Comparison of ENCODE assay signal across 6 cellular contexts in genomic region chr2:27407798-27408491, GRCh38. TPM values are rescaled to one million over a fixed set of nuclear protein-coding genes. Genes with fewer than 3 reads are reported as not detected.
DNase-seq lines count a peak whose midpoint lies in the region; ATAC-seq, FAIRE-seq and TF ChIP-seq lines count a peak whose summit lies in the region.

No MANE protein-coding gene starts in this region.

- peak overlapping the region; percentile 93 for H3K4me2 ChIP-seq in GM12878 (ENCODE audit: control insufficient read depth, insufficient read depth)

- CTCF ChIA-PET in GM12878 (lab: Yijun Ruan, JAX) = interaction anchor here (1.3 to 4.6 kb wide), 3 partner anchors 22 to 105 kb away, joined by 3 to 52 read pairs (median 10); partner anchors contain the start of gene NRBP1

- H3K79me2 ChIP-seq in GM12878 (ENCODE audit: control insufficient read depth, insufficient read depth, low read length) = peaks cover 60% of the 10 kb centered on the region

- peak; percentile 32 for TF ChIP-seq RAD21 in GM12878 (IDR thresholded peaks at IDR 0.05; ENCODE audit: insufficient read depth, low read depth, low read length)

- RAD21 ChIA-PET in GM12878 (lab: Charles Lee; ENCODE audit: unreplicated experiment) = interaction anchor here (1.1 to 1.7 kb wide), 3 partner anchors 21 to 37 kb away, joined by 3 to 4 read pairs (median 3); no protein-coding TSS in a partner anchor

- H3K27ac ChIP-seq in GM12878 (ENCODE audit: control insufficient read depth, insufficient read depth) = peak overlapping the region; percentile 76

- H3K9me3 ChIP-seq in GM12878 (replicated peaks; ENCODE audit: control insufficient read depth, insufficient read depth, low read length) = no peaks in the 10 kb centered on the region

- 21% methylated on average over 9 of the region's 16 CpGs for WGBS in GM12878 (ENCODE audit: insufficient coverage, insufficient replicate concordance, low lambda C conversion rate, missing lambda C conversion rate)

- H3K36me3 ChIP-seq in GM12878 (ENCODE audit: control insufficient read depth in 2 of 2, insufficient read depth in 2 of 2, low read length in 1 of 2) = no peaks in the 10 kb centered on the region; a peak in 1 of 4 replicates

- no peaks in the 10 kb centered on the region for H3K27me3 ChIP-seq in GM12878 (replicated peaks in 1 of 2; ENCODE audit: control insufficient read depth in 2 of 2, insufficient read depth in 2 of 2, low read length in 1 of 2)

- TF ChIP-seq CTCF in GM12878 (IDR thresholded peaks at IDR 0.05 in 2 of 3, conservative IDR thresholded peaks at IDR 0.05 in 1 of 3; ENCODE audit: control insufficient read depth in 2 of 3, extremely low read depth in 1 of 3, insufficient read depth in 1 of 3, low read depth in 3 of 3, low read length in 3 of 3) = peak; percentile 15 to 36 (median 33); a peak in 3 of 6 replicates

- DNase-seq in Daoy (ENCODE audit: low read depth) = peak; percentile 56
- DNase-seq in NCI-H146 (lab: John Stamatoyannopoulos, UW) = peak; percentile 65
- DNase-seq in GM12878 (ENCODE audit: low read depth, low spot score) = no peak
- DNase-seq in myocyte (ENCODE audit: low read depth) = peak; percentile 44
- DNase-seq in frontal cortex (ENCODE audit: low spot score in 2 of 2) = no peak

- intact Hi-C loops in GM12878 (cut with micrococcal nuclease; ENCODE audit: unreplicated experiment) = loop anchor here (2.0 to 10.0 kb wide), 4 partner anchors 21 to 277 kb away; partner anchors contain the start of genes EIF2B4, NRBP1, SNX17 and ZNF512

- no peak for TF ChIP-seq POLR2A in GM12878 (IDR thresholded peaks at IDR 0.05; ENCODE audit: low read depth, low read length)

- FAIRE-seq in GM12878 (lab: Jason Lieb, UNC) = peak; percentile 35
- FAIRE-seq in frontal cortex (lab: Jason Lieb, UNC) = no peak

- H2AFZ ChIP-seq in GM12878 (ENCODE audit: control insufficient read depth, low read depth, low read length) = no peak overlapping the region

- in situ Hi-C loops in GM12878 (cut with MboI) = no loop called here

- ATAC-seq in GM12878 (no peak), HG03432 (IDR thresholded peaks at IDR 0.05; ENCODE audit: unreplicated experiment) (no peak)

- no peaks in the 10 kb centered on the region for H4K20me1 ChIP-seq in GM12878 (ENCODE audit: control insufficient read depth, insufficient read depth)

- H3K9ac ChIP-seq in GM12878 (ENCODE audit: control insufficient read depth, insufficient read depth, low read length) = peak overlapping the region; percentile 93

- SMC1A ChIA-PET in GM12878 (lab: Charles Lee; ENCODE audit: uncharacterized antibody, unreplicated experiment) = interaction anchor here (1.3 to 2.7 kb wide), 2 partner anchors 21 to 26 kb away, joined by 3 to 14 read pairs; partner anchors contain the start of gene NRBP1

- BruUV-seq in GM12878 (replicated peaks; lab: Mats Ljungman, UMichigan) = no TSS peak

- peaks cover 6% of the 10 kb centered on the region; the same call in 1 of the 2 replicates for H3K4me1 ChIP-seq in GM12878 (ENCODE audit: control insufficient read depth, insufficient read depth, low read length)

- POLR2A ChIA-PET in GM12878 (lab: Charles Lee) = interaction anchor here (0.6 to 1.2 kb wide), 3 partner anchors 23 to 298 kb away, joined by 3 to 4 read pairs (median 3); no protein-coding TSS in a partner anchor

- no peak for TF ChIP-seq EP300 in GM12878 (IDR thresholded peaks at IDR 0.05; ENCODE audit: borderline replicate concordance in 1 of 2, control insufficient read depth in 1 of 2, low read depth in 2 of 2, low read length in 2 of 2)

- H3K4me3 ChIP-seq in GM12878 = peak overlapping the region; percentile 99

RNA-seq across cellular contexts. Expression of gene PPM1G, which starts 1.4 kb away (rescaled TPM):
- total RNA-seq in Daoy (2014; rRNA removed; shearing (Covaris generic)) = 197 and 212 TPM in 2 replicates
- 24.1 and 24.8 TPM in 2 replicates for total RNA-seq in GM12878 (2013; cell fraction: nucleolus; rRNA removed)
- total RNA-seq in GM12878 (2014; rRNA removed) (110 and 112 TPM in 2 replicates), GM12878 (2014; rRNA removed; fragmentation: Illumina TruSeq; extraction: Trizol) (129 and 134 TPM in 2 replicates), GM12878 (2021) (129 and 130 TPM in 2 replicates), myocyte (68.0 and 72.4 TPM in 2 replicates), frontal cortex (72.2 TPM)
- 46.9 TPM for polyA plus RNA-seq in GM12878 (2011; ENCODE audit: low read depth)
- polyA plus RNA-seq in GM12878 (2011; rRNA removed) (47.0 and 68.8 TPM in 2 replicates), GM12878 (2014; fragmentation: Illumina TruSeq; extraction: Trizol) (163 and 171 TPM in 2 replicates), GM12878 (2014; fragmentation: Nextera tagmentation; extraction: Ambion mirVana) (10 to 100 TPM; 78.5 to 81.1 TPM), GM12878 (2014; rRNA removed) (106 and 108 TPM in 2 replicates), GM12878 (2016; fragmentation: Nextera tagmentation; extraction: Ambion mirVana) (100 to 1,000 TPM; 154 to 159 TPM)
- polyA plus RNA-seq in GM12878 (2011; cell fraction: cytosol; rRNA removed) = 65.3 and 70.8 TPM in 2 replicates
- 51.9 and 62.2 TPM in 2 replicates for polyA plus RNA-seq in GM12878 (2011; cell fraction: nucleus; rRNA removed)
- polyA plus RNA-seq in GM12878 (2012) = 82.2 and 82.9 TPM in 2 replicates
- 74.2 and 87.8 TPM in 2 replicates for polyA minus RNA-seq in GM12878 (2011; rRNA and poly(A)+ RNA removed)
- 33.8 and 42.7 TPM in 2 replicates for polyA minus RNA-seq in GM12878 (2011; cell fraction: cytosol; rRNA and poly(A)+ RNA removed)
- polyA minus RNA-seq in GM12878 (2011; cell fraction: nucleus; rRNA and poly(A)+ RNA removed) = 9.9 and 16.8 TPM in 2 replicates
- 71.8 TPM for polyA plus RNA-seq in myocyte (2012)

RNA-seq across cellular contexts. Expression of gene NRBP1, which starts 20.5 kb away (rescaled TPM):
- total RNA-seq in Daoy (2014; rRNA removed; shearing (Covaris generic)) = 126 and 134 TPM in 2 replicates
- 51.7 and 51.9 TPM in 2 replicates for total RNA-seq in GM12878 (2013; cell fraction: nucleolus; rRNA removed)
- total RNA-seq in GM12878 (2014; rRNA removed) = 35.0 and 40.4 TPM in 2 replicates
- total RNA-seq in GM12878 (2014; rRNA removed; fragmentation: Illumina TruSeq; extraction: Trizol) = 53.3 and 53.4 TPM in 2 replicates
- total RNA-seq in GM12878 (2021) = 58.4 and 60.3 TPM in 2 replicates
- 43.7 TPM for polyA plus RNA-seq in GM12878 (2011; ENCODE audit: low read depth)
- 116 and 136 TPM in 2 replicates for polyA plus RNA-seq in GM12878 (2011; rRNA removed)
- 109 and 126 TPM in 2 replicates for polyA plus RNA-seq in GM12878 (2011; cell fraction: cytosol; rRNA removed)
- polyA plus RNA-seq in GM12878 (2011; cell fraction: nucleus; rRNA removed) = 114 TPM in 2 replicates
- 57.7 and 57.9 TPM in 2 replicates for polyA plus RNA-seq in GM12878 (2012)
- polyA plus RNA-seq in GM12878 (2014; fragmentation: Illumina TruSeq; extraction: Trizol) = 67.1 and 75.7 TPM in 2 replicates
- polyA plus RNA-seq in GM12878 (2014; fragmentation: Nextera tagmentation; extraction: Ambion mirVana) = 1 to 10 TPM; 5.7 to 8.6 TPM
- 70.8 and 73.8 TPM in 2 replicates for polyA plus RNA-seq in GM12878 (2014; rRNA removed)
- 10 to 100 TPM; 87.7 to 99.7 TPM for polyA plus RNA-seq in GM12878 (2016; fragmentation: Nextera tagmentation; extraction: Ambion mirVana)
- 116 and 120 TPM in 2 replicates for polyA minus RNA-seq in GM12878 (2011; rRNA and poly(A)+ RNA removed)
- 35.4 and 48.4 TPM in 2 replicates for polyA minus RNA-seq in GM12878 (2011; cell fraction: cytosol; rRNA and poly(A)+ RNA removed)
- polyA minus RNA-seq in GM12878 (2011; cell fraction: nucleus; rRNA and poly(A)+ RNA removed) = 44.1 and 62.8 TPM in 2 replicates
- total RNA-seq in myocyte = 168 and 169 TPM in 2 replicates
- 153 TPM for polyA plus RNA-seq in myocyte (2012)
- 68.9 TPM for total RNA-seq in frontal cortex

RNA-seq across cellular contexts. Expression of gene ZNF513, which starts 27.4 kb away (rescaled TPM):
- total RNA-seq in Daoy (2014; rRNA removed; shearing (Covaris generic)) = 4.0 and 5.5 TPM in 2 replicates
- 6.1 and 8.9 TPM in 2 replicates for total RNA-seq in GM12878 (2013; cell fraction: nucleolus; rRNA removed)
- total RNA-seq in GM12878 (2014; rRNA removed) (8.3 and 9.3 TPM in 2 replicates), GM12878 (2014; rRNA removed; fragmentation: Illumina TruSeq; extraction: Trizol) (6.4 and 7.8 TPM in 2 replicates), GM12878 (2021) (12.6 and 13.3 TPM in 2 replicates), myocyte (11.1 and 15.3 TPM in 2 replicates), frontal cortex (12.6 TPM)
- 4.1 TPM for polyA plus RNA-seq in GM12878 (2011; ENCODE audit: low read depth)
- polyA plus RNA-seq in GM12878 (2011; rRNA removed) (3.8 and 6.8 TPM in 2 replicates), GM12878 (2014; fragmentation: Illumina TruSeq; extraction: Trizol) (1.3 and 4.3 TPM in 2 replicates), GM12878 (2014; fragmentation: Nextera tagmentation; extraction: Ambion mirVana) (under 1 TPM; 0.06 to 0.18 TPM), GM12878 (2014; rRNA removed) (16.4 and 17.0 TPM in 2 replicates), GM12878 (2016; fragmentation: Nextera tagmentation; extraction: Ambion mirVana) (1 to 10 TPM; 3.5 TPM)
- 10.8 and 19.0 TPM in 2 replicates for polyA plus RNA-seq in GM12878 (2011; cell fraction: cytosol; rRNA removed)
- 36.5 and 39.8 TPM in 2 replicates for polyA plus RNA-seq in GM12878 (2011; cell fraction: nucleus; rRNA removed)
- 8.3 and 11.2 TPM in 2 replicates for polyA plus RNA-seq in GM12878 (2012)
- 3.1 and 6.0 TPM in 2 replicates for polyA minus RNA-seq in GM12878 (2011; rRNA and poly(A)+ RNA removed)
- 2.2 and 2.5 TPM in 2 replicates for polyA minus RNA-seq in GM12878 (2011; cell fraction: cytosol; rRNA and poly(A)+ RNA removed)
- 4.7 and 9.3 TPM in 2 replicates for polyA minus RNA-seq in GM12878 (2011; cell fraction: nucleus; rRNA and poly(A)+ RNA removed)
- polyA plus RNA-seq in myocyte (2012) = 22.0 TPM

RNA-seq across cellular contexts. Expression of gene KRTCAP3, which starts 34.2 kb away (rescaled TPM):
- total RNA-seq in Daoy (2014; rRNA removed; shearing (Covaris generic)) = not detected in 2 replicates
- 1.8 and 3.1 TPM in 2 replicates for total RNA-seq in GM12878 (2013; cell fraction: nucleolus; rRNA removed)
- total RNA-seq in GM12878 (2014; rRNA removed) = 0.33 and 1.1 TPM in 2 replicates
- total RNA-seq in GM12878 (2014; rRNA removed; fragmentation: Illumina TruSeq; extraction: Trizol) = 1.4 TPM in 1 of 2 replicates, not detected in the other
- total RNA-seq in GM12878 (2021) = 2.2 and 2.7 TPM in 2 replicates
- polyA plus RNA-seq in GM12878 (2011; ENCODE audit: low read depth) = not detected
- 1.3 and 1.5 TPM in 2 replicates for polyA plus RNA-seq in GM12878 (2011; rRNA removed)
- 1.2 and 1.6 TPM in 2 replicates for polyA plus RNA-seq in GM12878 (2011; cell fraction: cytosol; rRNA removed)
- 16.3 and 16.6 TPM in 2 replicates for polyA plus RNA-seq in GM12878 (2011; cell fraction: nucleus; rRNA removed)
- polyA plus RNA-seq in GM12878 (2012) = 1.7 and 2.2 TPM in 2 replicates
- polyA plus RNA-seq in GM12878 (2014; fragmentation: Illumina TruSeq; extraction: Trizol) = 0.26 TPM in 1 of 2 replicates, not detected in the other
- polyA plus RNA-seq in GM12878 (2014; fragmentation: Nextera tagmentation; extraction: Ambion mirVana) = under 1 TPM; 0.64 to 0.72 TPM
- 1.9 and 2.2 TPM in 2 replicates for polyA plus RNA-seq in GM12878 (2014; rRNA removed)
- under 1 TPM; 0.48 to 0.82 TPM for polyA plus RNA-seq in GM12878 (2016; fragmentation: Nextera tagmentation; extraction: Ambion mirVana)
- polyA minus RNA-seq in GM12878 (2011; rRNA and poly(A)+ RNA removed) = 0.59 and 1.1 TPM in 2 replicates
- not detected in 2 replicates for polyA minus RNA-seq in GM12878 (2011; cell fraction: cytosol; rRNA and poly(A)+ RNA removed)
- 1.5 and 2.8 TPM in 2 replicates for polyA minus RNA-seq in GM12878 (2011; cell fraction: nucleus; rRNA and poly(A)+ RNA removed)
- not detected in 2 replicates for total RNA-seq in myocyte
- 1.2 TPM for polyA plus RNA-seq in myocyte (2012)
- not detected for total RNA-seq in frontal cortex

RNA-seq across cellular contexts. Expression of gene SNX17, which starts 37.5 kb away (rescaled TPM):
- total RNA-seq in Daoy (2014; rRNA removed; shearing (Covaris generic)) = 107 and 126 TPM in 2 replicates
- 88.2 and 96.9 TPM in 2 replicates for total RNA-seq in GM12878 (2013; cell fraction: nucleolus; rRNA removed)
- total RNA-seq in GM12878 (2014; rRNA removed) (113 and 114 TPM in 2 replicates), GM12878 (2014; rRNA removed; fragmentation: Illumina TruSeq; extraction: Trizol) (56.0 and 58.4 TPM in 2 replicates), GM12878 (2021) (101 and 107 TPM in 2 replicates), myocyte (155 and 159 TPM in 2 replicates), frontal cortex (47.7 TPM)
- polyA plus RNA-seq in GM12878 (2011; ENCODE audit: low read depth) = 42.8 TPM
- polyA plus RNA-seq in GM12878 (2011; rRNA removed) (61.5 and 72.9 TPM in 2 replicates), GM12878 (2014; fragmentation: Illumina TruSeq; extraction: Trizol) (52.5 and 62.1 TPM in 2 replicates), GM12878 (2014; fragmentation: Nextera tagmentation; extraction: Ambion mirVana) (10 to 100 TPM in 1 of 2 experiments, 1 to 10 TPM in 1; 6.5 to 18.9 TPM), GM12878 (2014; rRNA removed) (95.9 and 96.3 TPM in 2 replicates), GM12878 (2016; fragmentation: Nextera tagmentation; extraction: Ambion mirVana) (100 to 1,000 TPM; 114 to 116 TPM)
- polyA plus RNA-seq in GM12878 (2011; cell fraction: cytosol; rRNA removed) = 103 and 110 TPM in 2 replicates
- polyA plus RNA-seq in GM12878 (2011; cell fraction: nucleus; rRNA removed) = 129 and 141 TPM in 2 replicates
- polyA plus RNA-seq in GM12878 (2012) = 71.3 and 75.3 TPM in 2 replicates
- 78.3 and 96.7 TPM in 2 replicates for polyA minus RNA-seq in GM12878 (2011; rRNA and poly(A)+ RNA removed)
- polyA minus RNA-seq in GM12878 (2011; cell fraction: cytosol; rRNA and poly(A)+ RNA removed) = 31.0 and 31.9 TPM in 2 replicates
- polyA minus RNA-seq in GM12878 (2011; cell fraction: nucleus; rRNA and poly(A)+ RNA removed) = 57.7 and 94.0 TPM in 2 replicates
- polyA plus RNA-seq in myocyte (2012) = 158 TPM

Comparison
In these comparisons a context has a peak if more than half of its experiments do, and no peak if none do; other contexts are left out.
1. DNase-seq: peak in Daoy (single experiment), NCI-H146 (single experiment) and myocyte (single experiment); none in GM12878 (single experiment) and frontal cortex (0 of 2).